Comparison of ENCODE assay signal across 1 cellular context in genomic region chr2:3520591-3520990, GRCh38.
TF ChIP-seq lines count a peak whose summit lies in the region.

No MANE protein-coding gene starts in this region.

TF ChIP-seq in WTC11, 78 proteins besides CTCF, POLR2A, EP300 and RAD21 (continued from another document):
- no peak for TF ChIP-seq AR (CRISPR knock-in tag; IDR thresholded peaks at IDR 0.05)
- no peak for TF ChIP-seq ZMAT4 (CRISPR knock-in tag; IDR thresholded peaks at IDR 0.05)
- no peak for TF ChIP-seq USF1 (CRISPR knock-in tag; IDR thresholded peaks at IDR 0.05)
- TF ChIP-seq CREB1 (CRISPR knock-in tag; IDR thresholded peaks at IDR 0.05): no peak
- TF ChIP-seq ZNF317 (CRISPR knock-in tag; IDR thresholded peaks at IDR 0.05; ENCODE audit: borderline replicate concordance, low read depth): no peak
- TF ChIP-seq ZNF138 (CRISPR knock-in tag; conservative IDR thresholded peaks at IDR 0.05): no peak
- TF ChIP-seq ZNF121 (CRISPR knock-in tag; IDR thresholded peaks at IDR 0.05): no peak
- no peak for TF ChIP-seq E2F1 (CRISPR knock-in tag; IDR thresholded peaks at IDR 0.05)
- no peak for TF ChIP-seq ZNF396 (CRISPR knock-in tag; IDR thresholded peaks at IDR 0.05; ENCODE audit: borderline replicate concordance)
- no peak for TF ChIP-seq ATF2 (CRISPR knock-in tag; IDR thresholded peaks at IDR 0.05; ENCODE audit: borderline replicate concordance, low read depth)
- TF ChIP-seq ETV6 (CRISPR knock-in tag; IDR thresholded peaks at IDR 0.05): no peak
- TF ChIP-seq ERG (CRISPR knock-in tag; IDR thresholded peaks at IDR 0.05): no peak
- no peak for TF ChIP-seq E2F5 (CRISPR knock-in tag; IDR thresholded peaks at IDR 0.05)
